ENCODE assay signal across 1 cellular context in genomic region chr2:125169022-125169763, GRCh38.
TF ChIP-seq lines count a peak whose summit lies in the region.

No MANE protein-coding gene starts in this region.

TF ChIP-seq in IMR-90, 13 proteins besides CTCF, POLR2A, EP300 and RAD21:
- TF ChIP-seq MAZ (IDR thresholded peaks at IDR 0.05; ENCODE audit: borderline replicate concordance, low read depth, low read length), result no peak
- no peak for TF ChIP-seq RCOR1 (IDR thresholded peaks at IDR 0.05; ENCODE audit: insufficient replicate concordance, low read length)
- TF ChIP-seq SMC3 (IDR thresholded peaks at IDR 0.05; ENCODE audit: low read depth, low read length), result no peak
- no peak for TF ChIP-seq CHD1 (IDR thresholded peaks at IDR 0.05; ENCODE audit: low read depth, low read length)
- TF ChIP-seq, protein P1, sequence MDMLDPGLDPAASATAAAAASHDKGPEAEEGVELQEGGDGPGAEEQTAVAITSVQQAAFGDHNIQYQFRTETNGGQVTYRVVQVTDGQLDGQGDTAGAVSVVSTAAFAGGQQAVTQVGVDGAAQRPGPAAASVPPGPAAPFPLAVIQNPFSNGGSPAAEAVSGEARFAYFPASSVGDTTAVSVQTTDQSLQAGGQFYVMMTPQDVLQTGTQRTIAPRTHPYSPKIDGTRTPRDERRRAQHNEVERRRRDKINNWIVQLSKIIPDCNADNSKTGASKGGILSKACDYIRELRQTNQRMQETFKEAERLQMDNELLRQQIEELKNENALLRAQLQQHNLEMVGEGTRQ (IDR thresholded peaks at IDR 0.05; ENCODE audit: low read depth, low read length), result no peak
- TF ChIP-seq FOS (IDR thresholded peaks at IDR 0.05; ENCODE audit: low read depth, low read length), result no peak
- no peak for TF ChIP-seq BHLHE40 (IDR thresholded peaks at IDR 0.05; ENCODE audit: low read depth, low read length)
- TF ChIP-seq MAFK (IDR thresholded peaks at IDR 0.05; ENCODE audit: low read depth, low read length), result no peak
- TF ChIP-seq, protein P2, sequence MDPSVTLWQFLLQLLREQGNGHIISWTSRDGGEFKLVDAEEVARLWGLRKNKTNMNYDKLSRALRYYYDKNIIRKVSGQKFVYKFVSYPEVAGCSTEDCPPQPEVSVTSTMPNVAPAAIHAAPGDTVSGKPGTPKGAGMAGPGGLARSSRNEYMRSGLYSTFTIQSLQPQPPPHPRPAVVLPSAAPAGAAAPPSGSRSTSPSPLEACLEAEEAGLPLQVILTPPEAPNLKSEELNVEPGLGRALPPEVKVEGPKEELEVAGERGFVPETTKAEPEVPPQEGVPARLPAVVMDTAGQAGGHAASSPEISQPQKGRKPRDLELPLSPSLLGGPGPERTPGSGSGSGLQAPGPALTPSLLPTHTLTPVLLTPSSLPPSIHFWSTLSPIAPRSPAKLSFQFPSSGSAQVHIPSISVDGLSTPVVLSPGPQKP (IDR thresholded peaks at IDR 0.05; ENCODE audit: borderline replicate concordance, low read depth, low read length), result no peak
- no peak for TF ChIP-seq CEBPB (IDR thresholded peaks at IDR 0.05; ENCODE audit: low read depth, low read length)
- no peak for TF ChIP-seq NFE2L2 (IDR thresholded peaks at IDR 0.05; ENCODE audit: low read depth, low read length)
- TF ChIP-seq MXI1 (IDR thresholded peaks at IDR 0.05; ENCODE audit: borderline replicate concordance, low read depth, low read length), result no peak
